ENCODE assay signal across 11 cellular contexts in genomic region chr9:130034570-130034969, GRCh38. TPM values are rescaled to one million over a fixed set of nuclear protein-coding genes. Genes with fewer than 3 reads are reported as not detected.
A peak's percentile ranks its signal among the peaks of the same experiment; 100 is the strongest.
DNase-seq lines count a peak whose midpoint lies in the region; ATAC-seq, FAIRE-seq and TF ChIP-seq lines count a peak whose summit lies in the region.
"Had no signal": no experiment of that assay in that cellular context is flagged by ENCODE, and none has a peak within 500 bp of the region (broad histone marks: within the 10 kb centered on the region; RNA-seq: fewer than 3 reads in every experiment).

No MANE protein-coding gene starts in this region.

- H3K4me3 ChIP-seq in NB4 (ENCODE audit: low read depth, low read length), result no peak overlapping the region

- no peak for TF ChIP-seq POLR2A in NB4 (IDR thresholded peaks at IDR 0.05; ENCODE audit: extremely low read depth, insufficient read length)

- peak; percentile 23 for DNase-seq in Daoy (ENCODE audit: low read depth)
- peak; percentile 37 for DNase-seq in NB4 (ENCODE audit: low read depth)
- no peak for DNase-seq in central memory CD8-positive, alpha-beta T cell (ENCODE audit: low spot score in 2 of 2)
- DNase-seq in HTR-8/SVneo (ENCODE audit: insufficient read length, low spot score), result no peak
- no peak for DNase-seq in NCI-H2196 treated with DMSO at 0.1 percent for 48 hours (lab: John Stamatoyannopoulos, UW; ENCODE audit: unreplicated experiment)
- DNase-seq: activated CD4-positive, alpha-beta T cell treated with anti-CD3 and anti-CD28 coated beads for 1 hour; NCI-H2171 treated with DMSO at 0.1 percent for 48 hours had no signal

- peak overlapping the region; percentile 99 for H3K27ac Mint-ChIP-seq in central memory CD8-positive, alpha-beta T cell (ENCODE audit: low read depth)
- peak overlapping the region in 2 of 3 experiments; percentile 4 to 61 for H3K27ac Mint-ChIP-seq in nephron

- H3K4me1 Mint-ChIP-seq in central memory CD8-positive, alpha-beta T cell, result peaks cover 87% of the 10 kb centered on the region
- H3K4me1 Mint-ChIP-seq in nephron, result peaks cover 18% of the 10 kb centered on the region

- ATAC-seq in central memory CD8-positive, alpha-beta T cell (replicated peaks; ENCODE audit: extremely low read depth, poor library complexity, severe bottlenecking), result no peak
- ATAC-seq in GM18519 (IDR thresholded peaks at IDR 0.05; ENCODE audit: low FRiP score, unreplicated experiment) (no peak), GM21529 (IDR thresholded peaks at IDR 0.05; ENCODE audit: unreplicated experiment) (no peak)

- H3K36me3 Mint-ChIP-seq in central memory CD8-positive, alpha-beta T cell (ENCODE audit: insufficient read depth), result peaks cover 45% of the 10 kb centered on the region
- no peaks in the 10 kb centered on the region for H3K36me3 Mint-ChIP-seq in nephron (ENCODE audit: low read depth)

- H3K4me3 Mint-ChIP-seq in central memory CD8-positive, alpha-beta T cell, result peak overlapping the region; percentile 99
- no peak overlapping the region for H3K4me3 Mint-ChIP-seq in nephron
- H3K4me3 Mint-ChIP-seq: neural crest cell had no signal

- H3K9me3 Mint-ChIP-seq in central memory CD8-positive, alpha-beta T cell, result no peaks in the 10 kb centered on the region
- no peaks in the 10 kb centered on the region for H3K9me3 Mint-ChIP-seq in nephron
- H3K9me3 Mint-ChIP-seq: neural crest cell had no signal

- FAIRE-seq in HTR-8/SVneo (lab: Jason Lieb, UNC), result no peak

- TF ChIP-seq CTCF in NB4 (IDR thresholded peaks at IDR 0.05; ENCODE audit: low read depth, low read length) (no peak), nephron (IDR thresholded peaks at IDR 0.05; ENCODE audit: unreplicated experiment in 3 of 3) (no peak)

- H3K27me3 Mint-ChIP-seq in central memory CD8-positive, alpha-beta T cell, result no peaks in the 10 kb centered on the region
- no peaks in the 10 kb centered on the region for H3K27me3 Mint-ChIP-seq in nephron (ENCODE audit: low read depth)

RNA-seq across cellular contexts. Expression of gene FNBP1, which starts 8.4 kb away (rescaled TPM):
- 15.8 and 18.2 TPM in 2 replicates for total RNA-seq in Daoy (2014; rRNA removed; shearing (Covaris generic))

RNA-seq across cellular contexts. Expression of gene GPR107, which starts 19.1 kb away (rescaled TPM):
- total RNA-seq in Daoy (2014; rRNA removed; shearing (Covaris generic)), result 16.6 and 19.9 TPM in 2 replicates

Comparison
In these comparisons a context has a peak if more than half of its experiments do, and no peak if none do; other contexts are left out.
1. DNase-seq: peak in Daoy (single experiment) and NB4 (single experiment); none in central memory CD8-positive, alpha-beta T cell (0 of 2), HTR-8/SVneo (single experiment) and NCI-H2196 treated with DMSO at 0.1 percent for 48 hours (single experiment).